ENCODE assay signal across 13 cellular contexts in the genomic region with DNA sequence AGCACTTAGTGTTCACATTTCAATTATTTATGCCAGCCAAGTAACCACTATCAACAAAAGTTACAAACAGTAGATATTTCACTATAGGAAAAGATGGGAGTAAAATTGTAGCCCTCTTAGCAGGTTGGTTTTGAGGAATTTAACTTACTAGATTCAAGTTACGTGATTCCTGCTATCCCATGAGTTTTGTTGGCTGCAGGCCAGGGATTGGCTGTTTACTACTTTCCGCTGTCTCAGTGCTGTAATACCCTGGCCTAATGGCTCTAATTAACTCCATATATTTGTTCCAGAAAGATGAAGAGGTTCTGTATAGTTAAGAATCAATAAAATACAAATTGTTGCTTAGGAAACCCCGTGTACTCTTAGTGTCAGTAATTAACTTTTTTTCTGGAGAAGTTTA. TPM values are rescaled to one million over a fixed set of nuclear protein-coding genes. Genes with fewer than 3 reads are reported as not detected.
A peak's percentile ranks its signal among the peaks of the same experiment; 100 is the strongest.
DNase-seq lines count a peak whose midpoint lies in the region; ATAC-seq and TF ChIP-seq lines count a peak whose summit lies in the region.
"Had no signal": no experiment of that assay in that cellular context is flagged by ENCODE, and none has a peak within 500 bp of the region (broad histone marks: within the 10 kb centered on the region; RNA-seq: fewer than 3 reads in every experiment).

No MANE protein-coding gene starts in this region.

- no peaks in the 10 kb centered on the region for H3K27me3 Mint-ChIP-seq in activated CD4-positive, alpha-beta memory T cell treated with anti-CD3 and anti-CD28 coated beads, Interleukin-2, amount 10 ng/mL, durations not matched to agents 7 days and 5 days
- no peaks in the 10 kb centered on the region for H3K27me3 Mint-ChIP-seq in osteocyte (ENCODE audit: unreplicated experiment)
- H3K27me3 Mint-ChIP-seq: activated naive CD8-positive, alpha-beta T cell treated with anti-CD3 and anti-CD28 coated beads, Interleukin-2, amount 10 ng/mL, durations not matched to agents 7 days and 5 days had no signal

- CTCF ChIA-PET in activated CD4-positive, alpha-beta memory T cell treated with anti-CD3 and anti-CD28 coated beads, Interleukin-2, amount 10 ng/mL, durations not matched to agents 7 days and 5 days (lab: Charles Lee), result no interaction called here

- no peak for ATAC-seq in HG03097 (IDR thresholded peaks at IDR 0.05; ENCODE audit: low FRiP score, unreplicated experiment)
- ATAC-seq: esophagus mucosa, K562, natural killer cell had no signal

- peaks cover 2% of the 10 kb centered on the region for H3K4me1 Mint-ChIP-seq in activated CD4-positive, alpha-beta memory T cell treated with anti-CD3 and anti-CD28 coated beads, Interleukin-2, amount 10 ng/mL, durations not matched to agents 7 days and 5 days
- H3K4me1 Mint-ChIP-seq in osteocyte (ENCODE audit: unreplicated experiment), result peaks cover 6% of the 10 kb centered on the region

- DNase-seq in H4 (ENCODE audit: low spot score), result peak; percentile 9
- DNase-seq in NCI-H748 (lab: John Stamatoyannopoulos, UW; ENCODE audit: unreplicated experiment), result peak; percentile 80
- DNase-seq in fibroblast of pulmonary artery (ENCODE audit: low read depth), result peak; percentile 59
- peak; percentile 40 for DNase-seq in renal cortical epithelial cell (ENCODE audit: low read depth)
- no peak for DNase-seq in osteoblast (ENCODE audit: insufficient read length, low spot score, missing footprints)
- no peak for DNase-seq in activated CD4-positive, alpha-beta memory T cell treated with anti-CD3 and anti-CD28 coated beads, Interleukin-2, amount 10 ng/mL, durations not matched to agents 7 days and 5 days
- no peak for DNase-seq in osteocyte (ENCODE audit: extremely low spot score, unreplicated experiment)
- DNase-seq: activated naive CD8-positive, alpha-beta T cell treated with anti-CD3 and anti-CD28 coated beads, Interleukin-2, amount 10 ng/mL, durations not matched to agents 7 days and 5 days; GF-D8; natural killer cell had no signal

- no peaks in the 10 kb centered on the region for H3K36me3 ChIP-seq in osteoblast (ENCODE audit: insufficient read depth, low read length)

- no peak overlapping the region for H2AFZ ChIP-seq in osteoblast (ENCODE audit: low read length)

- H3K4me1 ChIP-seq in osteoblast (ENCODE audit: insufficient read depth, low read length), result no peaks in the 10 kb centered on the region

- no peaks in the 10 kb centered on the region for H3K9me3 ChIP-seq in osteoblast (ENCODE audit: low read depth, low read length)

- POLR2A ChIA-PET in activated CD4-positive, alpha-beta memory T cell treated with anti-CD3 and anti-CD28 coated beads, Interleukin-2, amount 10 ng/mL, durations not matched to agents 7 days and 5 days (lab: Charles Lee), result no interaction called here

- no peaks in the 10 kb centered on the region for H4K20me1 ChIP-seq in osteoblast (ENCODE audit: insufficient read depth, low read length)

- no peak overlapping the region for H3K4me2 ChIP-seq in osteoblast (ENCODE audit: insufficient read depth, low read length)

- no peak overlapping the region for H3K27ac ChIP-seq in osteoblast (ENCODE audit: low read depth, low read length)

- no peak overlapping the region for H3K4me3 Mint-ChIP-seq in activated CD4-positive, alpha-beta memory T cell treated with anti-CD3 and anti-CD28 coated beads, Interleukin-2, amount 10 ng/mL, durations not matched to agents 7 days and 5 days
- H3K4me3 Mint-ChIP-seq in osteocyte (ENCODE audit: unreplicated experiment), result no peak overlapping the region
- H3K4me3 Mint-ChIP-seq: activated naive CD8-positive, alpha-beta T cell treated with anti-CD3 and anti-CD28 coated beads, Interleukin-2, amount 10 ng/mL, durations not matched to agents 7 days and 5 days; natural killer cell had no signal

- H3K27me3 ChIP-seq in osteoblast (ENCODE audit: insufficient read depth, low read length), result no peaks in the 10 kb centered on the region

- no peaks in the 10 kb centered on the region for H3K9me3 Mint-ChIP-seq in activated CD4-positive, alpha-beta memory T cell treated with anti-CD3 and anti-CD28 coated beads, Interleukin-2, amount 10 ng/mL, durations not matched to agents 7 days and 5 days
- H3K9me3 Mint-ChIP-seq in osteocyte (ENCODE audit: unreplicated experiment), result peaks cover 7% of the 10 kb centered on the region
- H3K9me3 Mint-ChIP-seq: activated naive CD8-positive, alpha-beta T cell treated with anti-CD3 and anti-CD28 coated beads, Interleukin-2, amount 10 ng/mL, durations not matched to agents 7 days and 5 days; natural killer cell had no signal

- no peak overlapping the region for H3K4me3 ChIP-seq in fibroblast of pulmonary artery (replicated peaks; ENCODE audit: low read depth, low read length)
- H3K4me3 ChIP-seq in osteoblast (ENCODE audit: insufficient read depth, low read length), result no peak overlapping the region
- H3K4me3 ChIP-seq: K562 had no signal

- TF ChIP-seq CTCF in fibroblast of pulmonary artery (IDR thresholded peaks at IDR 0.05; ENCODE audit: low read length, missing control alignments), result no peak
- TF ChIP-seq CTCF in osteoblast (IDR thresholded peaks at IDR 0.05; ENCODE audit: extremely low read depth, low read depth, low read length), result no peak
- TF ChIP-seq CTCF in osteocyte (IDR thresholded peaks at IDR 0.05), result no peak

- no peaks in the 10 kb centered on the region for H3K79me2 ChIP-seq in osteoblast (ENCODE audit: insufficient read depth, low read length)

- H3K27ac Mint-ChIP-seq in activated CD4-positive, alpha-beta memory T cell treated with anti-CD3 and anti-CD28 coated beads, Interleukin-2, amount 10 ng/mL, durations not matched to agents 7 days and 5 days, result no peak overlapping the region
- no peak overlapping the region for H3K27ac Mint-ChIP-seq in osteocyte (ENCODE audit: unreplicated experiment)
- H3K27ac Mint-ChIP-seq: activated naive CD8-positive, alpha-beta T cell treated with anti-CD3 and anti-CD28 coated beads, Interleukin-2, amount 10 ng/mL, durations not matched to agents 7 days and 5 days; natural killer cell had no signal

- no peaks in the 10 kb centered on the region for H3K36me3 Mint-ChIP-seq in activated CD4-positive, alpha-beta memory T cell treated with anti-CD3 and anti-CD28 coated beads, Interleukin-2, amount 10 ng/mL, durations not matched to agents 7 days and 5 days (ENCODE audit: low read depth)
- H3K36me3 Mint-ChIP-seq in osteocyte (ENCODE audit: unreplicated experiment), result no peaks in the 10 kb centered on the region
- H3K36me3 Mint-ChIP-seq: natural killer cell had no signal

RNA-seq across cellular contexts. Expression of a gene that starts 55.5 kb away (rescaled TPM):
- total RNA-seq in H4 (2014; rRNA removed; shearing (Covaris generic)), result 214 and 291 TPM in 2 replicates
- total RNA-seq in renal cortical epithelial cell (61.8 and 148 TPM in 2 replicates), osteoblast (257 and 258 TPM in 2 replicates), osteocyte (396 and 401 TPM in 2 replicates)
- total RNA-seq in activated CD4-positive, alpha-beta memory T cell treated with anti-CD3 and anti-CD28 coated beads, Interleukin-2, amount 10 ng/mL, durations not matched to agents 7 days and 5 days, result 10 to 100 TPM; 33.9 to 37.9 TPM

Comparison
In these comparisons a context has a peak if more than half of its experiments do, and no peak if none do; other contexts are left out.
1. DNase-seq: peak in H4 (single experiment), NCI-H748 (single experiment), fibroblast of pulmonary artery (single experiment) and renal cortical epithelial cell (single experiment); none in osteoblast (single experiment), activated CD4-positive, alpha-beta memory T cell treated with anti-CD3 and anti-CD28 coated beads, Interleukin-2, amount 10 ng/mL, durations not matched to agents 7 days and 5 days (single experiment) and osteocyte (single experiment).